ENCODE assay signal across 8 cellular contexts in the genomic region with DNA sequence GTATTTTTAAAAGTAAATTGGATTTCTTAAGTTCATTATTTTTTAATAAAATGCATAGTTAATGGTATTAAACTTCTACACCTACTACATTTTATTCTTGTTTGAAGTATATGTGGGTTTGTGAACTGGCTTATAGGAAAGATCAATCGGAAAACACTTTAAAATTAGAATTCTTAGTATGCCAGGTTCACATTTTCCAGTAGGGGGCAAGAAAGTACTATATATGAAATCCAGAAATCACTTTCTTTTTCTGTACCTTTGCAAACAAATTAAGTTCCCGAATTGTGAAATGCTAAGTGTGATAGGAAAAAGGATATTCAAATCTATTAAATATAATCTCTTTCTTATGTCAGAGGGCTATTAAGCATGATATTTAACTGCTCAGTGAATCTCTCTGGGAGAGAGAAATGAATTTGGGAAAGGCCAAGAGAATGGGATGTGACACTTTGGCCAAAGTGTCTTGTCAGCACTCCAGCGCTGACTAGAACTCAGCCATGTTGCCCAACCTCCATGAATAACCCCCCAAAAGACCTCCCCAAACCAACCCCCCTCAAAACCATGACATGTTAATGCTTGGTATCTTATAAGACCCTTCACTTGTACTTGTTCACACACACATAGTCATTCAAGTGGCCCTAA.
DNase-seq lines count a peak whose midpoint lies in the region; ATAC-seq and TF ChIP-seq lines count a peak whose summit lies in the region.

No MANE protein-coding gene starts in this region.

- H3K27ac ChIP-seq in 22Rv1, result no peak overlapping the region

- H3K27ac Mint-ChIP-seq in nephron progenitor cell, result no peak overlapping the region
- no peak overlapping the region for H3K27ac Mint-ChIP-seq in activated naive CD4-positive, alpha-beta T cell treated with anti-CD3 and anti-CD28 coated beads, Interleukin-2, amount 10 ng/mL, durations not matched to agents 7 days and 5 days

- H3K9me3 Mint-ChIP-seq in nephron progenitor cell, result no peaks in the 10 kb centered on the region
- H3K9me3 Mint-ChIP-seq in activated naive CD4-positive, alpha-beta T cell treated with anti-CD3 and anti-CD28 coated beads, Interleukin-2, amount 10 ng/mL, durations not matched to agents 7 days and 5 days, result no peaks in the 10 kb centered on the region

- ATAC-seq in GM19351 (IDR thresholded peaks at IDR 0.05; ENCODE audit: unreplicated experiment), result peak; percentile 48
- no peak for ATAC-seq in GM19455 (IDR thresholded peaks at IDR 0.05; ENCODE audit: unreplicated experiment)

- peak; percentile 50 for TF ChIP-seq CTCF in 22Rv1 (IDR thresholded peaks at IDR 0.05)
- TF ChIP-seq CTCF in nephron progenitor cell (IDR thresholded peaks at IDR 0.05), result peak; percentile 65

- DNase-seq in NCI-H146 treated with DMSO at 0.1 percent for 48 hours (lab: John Stamatoyannopoulos, UW; ENCODE audit: unreplicated experiment) (peak; percentile 78), T47D (ENCODE audit: low read depth in 1 of 2, low spot score in 1 of 2) (peak; percentile 7 to 47), nephron progenitor cell (no peak), occipital lobe (lab: John Stamatoyannopoulos, UW) (no peak)
- DNase-seq in activated naive CD4-positive, alpha-beta T cell treated with anti-CD3 and anti-CD28 coated beads, Interleukin-2, amount 10 ng/mL, durations not matched to agents 7 days and 5 days, result no peak

- H3K27me3 Mint-ChIP-seq in nephron progenitor cell (ENCODE audit: low read depth, poor library complexity), result no peaks in the 10 kb centered on the region
- H3K27me3 Mint-ChIP-seq in activated naive CD4-positive, alpha-beta T cell treated with anti-CD3 and anti-CD28 coated beads, Interleukin-2, amount 10 ng/mL, durations not matched to agents 7 days and 5 days, result no peaks in the 10 kb centered on the region

- H3K36me3 Mint-ChIP-seq in nephron progenitor cell (ENCODE audit: low read depth), result no peaks in the 10 kb centered on the region
- no peaks in the 10 kb centered on the region for H3K36me3 Mint-ChIP-seq in activated naive CD4-positive, alpha-beta T cell treated with anti-CD3 and anti-CD28 coated beads, Interleukin-2, amount 10 ng/mL, durations not matched to agents 7 days and 5 days

- CTCF ChIA-PET in activated naive CD4-positive, alpha-beta T cell treated with anti-CD3 and anti-CD28 coated beads, Interleukin-2, amount 10 ng/mL, durations not matched to agents 7 days and 5 days (lab: Charles Lee), result no interaction called here

- in situ Hi-C loops in T47D (cut with HindIII; ENCODE audit: low pct_unique_long_range_greater_than_20kb, low sequenced_read_pairs), result no loop called here

- no peak overlapping the region for H3K4me3 Mint-ChIP-seq in nephron progenitor cell
- H3K4me3 Mint-ChIP-seq in activated naive CD4-positive, alpha-beta T cell treated with anti-CD3 and anti-CD28 coated beads, Interleukin-2, amount 10 ng/mL, durations not matched to agents 7 days and 5 days, result no peak overlapping the region

- H3K4me1 Mint-ChIP-seq in nephron progenitor cell, result peaks cover 42% of the 10 kb centered on the region
- no peaks in the 10 kb centered on the region for H3K4me1 Mint-ChIP-seq in activated naive CD4-positive, alpha-beta T cell treated with anti-CD3 and anti-CD28 coated beads, Interleukin-2, amount 10 ng/mL, durations not matched to agents 7 days and 5 days

Comparison
In these comparisons a context has a peak if more than half of its experiments do, and no peak if none do; other contexts are left out.
1. DNase-seq: peak in NCI-H146 treated with DMSO at 0.1 percent for 48 hours (single experiment) and T47D (2 of 2); none in nephron progenitor cell (single experiment), activated naive CD4-positive, alpha-beta T cell treated with anti-CD3 and anti-CD28 coated beads, Interleukin-2, amount 10 ng/mL, durations not matched to agents 7 days and 5 days (single experiment) and occipital lobe (single experiment).